In genomic region chr5:16561660-16562059, GRCh38 we compare ENCODE assay signal across 24 cellular contexts. TPM values are rescaled to one million over a fixed set of nuclear protein-coding genes. Genes with fewer than 3 reads are reported as not detected.
"Had no signal": no experiment of that assay in that cellular context is flagged by ENCODE, and none has a peak within 500 bp of the region (broad histone marks: within the 10 kb centered on the region; RNA-seq: fewer than 3 reads in every experiment).

No MANE protein-coding gene starts in this region.

- H3K9me3 ChIP-seq: breast epithelium, testis, transverse colon had no signal

- DNase-seq: activated CD4-positive, alpha-beta T cell treated with anti-CD3 and anti-CD28 coated beads for 1 hour; activated CD8-positive, alpha-beta memory T cell treated with anti-CD3 and anti-CD28 coated beads, Interleukin-2, amount 10 ng/mL, durations not matched to agents 7 days and 5 days; activated CD8-positive, alpha-beta T cell treated with anti-CD3 and anti-CD28 coated beads, Interleukin-2, amount 10 ng/mL, durations not matched to agents 7 days and 5 days; activated gamma-delta T cell; activated naive CD4-positive, alpha-beta T cell treated with anti-CD3 and anti-CD28 coated beads, Interleukin-2, amount 10 ng/mL, durations not matched to agents 7 days and 5 days; activated naive CD8-positive, alpha-beta T cell treated with anti-CD3 and anti-CD28 coated beads, Interleukin-2, amount 10 ng/mL, durations not matched to agents 7 days and 5 days; activated T-cell treated with anti-CD3 and anti-CD28 coated beads for 4 hours; central memory CD4-positive, alpha-beta T cell; endodermal cell; foreskin fibroblast; hippocampal formation; left cardiac atrium; left ventricle myocardium superior; posterior cingulate gyrus; right cardiac atrium; stimulated activated CD4-positive, alpha-beta T cell treated with anti-CD3 and anti-CD28 coated beads, Interleukin-15, amount 100 ng/mL, for 24 hours; stimulated activated CD4-positive, alpha-beta T cell treated with anti-CD3 and anti-CD28 coated beads, Interleukin-2, amount 100 ng/mL, for 24 hours; stimulated activated naive CD4-positive, alpha-beta T cell; testis; transverse colon had no signal

- H3K27ac ChIP-seq: breast epithelium, testis, transverse colon had no signal

- H3K27me3 ChIP-seq: breast epithelium, testis, transverse colon had no signal

- H3K36me3 ChIP-seq: breast epithelium, transverse colon had no signal

- H3K4me3 ChIP-seq: breast epithelium, testis, transverse colon had no signal

- ATAC-seq: activated CD8-positive, alpha-beta memory T cell treated with anti-CD3 and anti-CD28 coated beads, Interleukin-2, amount 10 ng/mL, durations not matched to agents 7 days and 5 days; activated CD8-positive, alpha-beta T cell treated with anti-CD3 and anti-CD28 coated beads, Interleukin-2, amount 10 ng/mL, durations not matched to agents 7 days and 5 days; esophagus mucosa; left cardiac atrium; left ventricle myocardium superior; right cardiac atrium; WTC11 had no signal

- H3K4me1 ChIP-seq: testis, transverse colon had no signal

RNA-seq across cellular contexts. Expression of gene RETREG1, which starts 55.1 kb away (rescaled TPM):
- total RNA-seq: lung microvascular endothelial cell had no signal
